1 cellular context compared by ENCODE assay signal in genomic region chr14:61759878-61760277, GRCh38.
TF ChIP-seq lines count a peak whose summit lies in the region.

No MANE protein-coding gene starts in this region.

TF ChIP-seq in K562, 482 proteins besides CTCF, POLR2A, EP300 and RAD21:
- peak; percentile 88 for TF ChIP-seq ZNF12 (CRISPR knock-in tag; IDR thresholded peaks at IDR 0.05)
- no peak for TF ChIP-seq EZH2 (IDR thresholded peaks at IDR 0.05; ENCODE audit: borderline replicate concordance, low read depth, low read length)
